8 cellular contexts compared by ENCODE assay signal in genomic region chr16:15650019-15650697, GRCh38. TPM values are rescaled to one million over a fixed set of nuclear protein-coding genes. Genes with fewer than 3 reads are reported as not detected.
DNase-seq lines count a peak whose midpoint lies in the region; ATAC-seq and TF ChIP-seq lines count a peak whose summit lies in the region.

Gene NDE1, plus strand, starts transcription at chr16:15650245. Its CDS starts 14,534 bp downstream, at chr16:15664779.

- peak within 1 kb of the TSS; percentile 99 for H3K27ac Mint-ChIP-seq in activated T-cell treated with anti-CD3 and anti-CD28 coated beads, Interleukin-2, amount 50 U/mL, for 24 hours

- peak within 1 kb of the TSS; percentile 85 for H3K4me3 ChIP-seq in PC-9
- H3K4me3 ChIP-seq in muscle layer of colon (ENCODE audit: low read depth in 1 of 2, low read length in 2 of 2), result peak within 1 kb of the TSS; percentile 81 to 94

- H3K27me3 Mint-ChIP-seq in activated T-cell treated with anti-CD3 and anti-CD28 coated beads, Interleukin-2, amount 50 U/mL, for 24 hours, result no peaks in the 10 kb centered on the region

- H3F3A ChIP-seq in PC-9 (ENCODE audit: insufficient read depth, low read depth), result peaks cover 16% of the 10 kb centered on the region; the same call in 1 of the 2 replicates

- no peaks in the 10 kb centered on the region; the same call in 1 of the 2 replicates for H4K20me1 ChIP-seq in PC-9 (ENCODE audit: insufficient read depth)

- H3K4me2 ChIP-seq in PC-9, result peak within 1 kb of the TSS; percentile 98

- no peak for TF ChIP-seq CTCF in PC-9 (conservative IDR thresholded peaks at IDR 0.05)

- H3K27ac ChIP-seq in PC-9 (no peak within 1 kb of the TSS), muscle layer of colon (ENCODE audit: low read depth, low read length) (peak within 1 kb of the TSS; percentile 95)

- ATAC-seq in GM21447 (IDR thresholded peaks at IDR 0.05; ENCODE audit: unreplicated experiment) (peak; percentile 64), esophagus mucosa (peak; percentile 97)

- POLR2A ChIA-PET in PC-9 (lab: Charles Lee; ENCODE audit: unreplicated experiment), result no interaction called here

- DNase-seq in DMS 273 treated with DMSO at 0.1 percent for 48 hours (lab: John Stamatoyannopoulos, UW) (peak; percentile 38), HuH-7 (ENCODE audit: low spot score) (peak; percentile 97), PC-9 (peak; percentile 77 to 92)
- peak; percentile 89 for DNase-seq in activated T-cell treated with anti-CD3 and anti-CD28 coated beads, Interleukin-2, amount 50 U/mL, for 24 hours
- peak; percentile 92 for DNase-seq in stimulated activated CD8-positive, alpha-beta memory T cell treated with anti-CD3 and anti-CD28 coated beads, Interleukin-4, amount 100 ng/mL, for 48 hours

- intact Hi-C loops in PC-9 (cut with micrococcal nuclease; ENCODE audit: unreplicated experiment), result no loop called here

- no peaks in the 10 kb centered on the region for H3K27me3 ChIP-seq in PC-9 (ENCODE audit: insufficient read depth, low read depth)
- no peaks in the 10 kb centered on the region for H3K27me3 ChIP-seq in muscle layer of colon (ENCODE audit: control insufficient read depth in 1 of 2, insufficient read depth in 2 of 2, low read length in 2 of 2)

- H3K9me3 ChIP-seq in PC-9 (ENCODE audit: insufficient read depth, low read depth) (no peaks in the 10 kb centered on the region), muscle layer of colon (ENCODE audit: low read length) (no peaks in the 10 kb centered on the region)

- CTCF ChIA-PET in PC-9 (lab: Charles Lee), result no interaction called here

- H3K36me3 ChIP-seq in PC-9 (ENCODE audit: low read depth), result no peaks in the 10 kb centered on the region
- no peaks in the 10 kb centered on the region for H3K36me3 ChIP-seq in muscle layer of colon (ENCODE audit: insufficient read depth, low read length)

- no peaks in the 10 kb centered on the region for H3K9me3 Mint-ChIP-seq in activated T-cell treated with anti-CD3 and anti-CD28 coated beads, Interleukin-2, amount 50 U/mL, for 24 hours

- H2AFZ ChIP-seq in PC-9, result peak within 1 kb of the TSS; percentile 93

- peaks cover 17% of the 10 kb centered on the region; the same call in 1 of the 2 replicates for H3K4me1 ChIP-seq in PC-9 (replicated peaks; ENCODE audit: insufficient read depth)
- peaks cover 30% of the 10 kb centered on the region for H3K4me1 ChIP-seq in muscle layer of colon (ENCODE audit: insufficient read depth, low read length)

- H3K36me3 Mint-ChIP-seq in activated T-cell treated with anti-CD3 and anti-CD28 coated beads, Interleukin-2, amount 50 U/mL, for 24 hours (ENCODE audit: low read depth), result peaks cover 42% of the 10 kb centered on the region

- no TSS peak for BruUV-seq in PC-9 (replicated peaks; lab: Mats Ljungman, UMichigan)

- peak within 1 kb of the TSS; percentile 99 for H3K4me3 Mint-ChIP-seq in activated T-cell treated with anti-CD3 and anti-CD28 coated beads, Interleukin-2, amount 50 U/mL, for 24 hours

- peak within 1 kb of the TSS; percentile 74 for H3K9ac ChIP-seq in muscle layer of colon (ENCODE audit: low read length)

- no peaks in the 10 kb centered on the region for H3K9me2 ChIP-seq in PC-9 (ENCODE audit: insufficient read depth)

- peaks cover 50% of the 10 kb centered on the region for H3K79me2 ChIP-seq in PC-9 (ENCODE audit: low read depth)

- peaks cover 40% of the 10 kb centered on the region for H3K4me1 Mint-ChIP-seq in activated T-cell treated with anti-CD3 and anti-CD28 coated beads, Interleukin-2, amount 50 U/mL, for 24 hours (ENCODE audit: low read depth)

RNA-seq across cellular contexts. Expression of gene NDE1, which starts in this region (rescaled TPM):
- total RNA-seq in PC-9 (2021), result 114 and 119 TPM in 2 replicates
- total RNA-seq in esophagus mucosa, result 42.0 TPM

Comparison
In these comparisons a context has a peak if more than half of its experiments do, and no peak if none do; other contexts are left out.
1. DNase-seq: peak in every context shown above with its lines; median percentile 97 in HuH-7; 92 in stimulated activated CD8-positive, alpha-beta memory T cell treated with anti-CD3 and anti-CD28 coated beads, Interleukin-4, amount 100 ng/mL, for 48 hours; 89 in activated T-cell treated with anti-CD3 and anti-CD28 coated beads, Interleukin-2, amount 50 U/mL, for 24 hours; 84 in PC-9; 38 in DMS 273 treated with DMSO at 0.1 percent for 48 hours.